In genomic region chr2:60717691-60718090, GRCh38 we compare ENCODE assay signal across 16 cellular contexts. TPM values are rescaled to one million over a fixed set of nuclear protein-coding genes. Genes with fewer than 3 reads are reported as not detected.
DNase-seq lines count a peak whose midpoint lies in the region; ATAC-seq, FAIRE-seq and TF ChIP-seq lines count a peak whose summit lies in the region.
"Had no signal": no experiment of that assay in that cellular context is flagged by ENCODE, and none has a peak within 500 bp of the region (broad histone marks: within the 10 kb centered on the region; RNA-seq: fewer than 3 reads in every experiment).

No MANE protein-coding gene starts in this region.

- no peak for TF ChIP-seq CTCF in bronchial epithelial cell (IDR thresholded peaks at IDR 0.05; ENCODE audit: insufficient read depth, low read length, severe bottlenecking)

- no peaks in the 10 kb centered on the region for H3K36me3 ChIP-seq in bronchial epithelial cell (ENCODE audit: control insufficient read depth, insufficient read depth, low read length)

- no peaks in the 10 kb centered on the region for H3K27me3 ChIP-seq in bronchial epithelial cell (ENCODE audit: control insufficient read depth, insufficient read depth, low read length)

- DNase-seq in SIG-M5 treated with dmso at 0.1 percent for 504 hours (lab: John Stamatoyannopoulos, UW; ENCODE audit: unreplicated experiment) (peak; percentile 88), SIG-M5 (lab: John Stamatoyannopoulos, UW) (no peak), bronchial epithelial cell (ENCODE audit: low read depth) (peak; percentile 97), medulla oblongata (ENCODE audit: extremely low spot score) (peak; percentile 74), NCI-H146 treated with DMSO at 0.1 percent for 48 hours (lab: John Stamatoyannopoulos, UW; ENCODE audit: unreplicated experiment) (no peak)
- DNase-seq: 8988T; activated CD4-positive, alpha-beta T cell treated with anti-CD3 and anti-CD28 coated beads, Interleukin-2, amount 10 ng/mL, durations not matched to agents 24 days and 14 days; activated naive CD4-positive, alpha-beta T cell treated with anti-CD3 and anti-CD28 coated beads, Interleukin-2, amount 50 U/mL, for 16 hours; CD4-positive, CD25-positive, alpha-beta regulatory T cell; DND-41; natural killer cell; NCI-H187 treated with DMSO at 0.1 percent for 48 hours; NCI-H69 had no signal

- no peak overlapping the region for H3K4me3 ChIP-seq in bronchial epithelial cell (ENCODE audit: low read depth, low read length)

- FAIRE-seq in bronchial epithelial cell (lab: Jason Lieb, UNC) = no peak

- ATAC-seq in HG02981 (IDR thresholded peaks at IDR 0.05; ENCODE audit: unreplicated experiment) = no peak
- no peak for ATAC-seq in GM19395 (IDR thresholded peaks at IDR 0.05; ENCODE audit: unreplicated experiment)
- ATAC-seq in GM21390 (IDR thresholded peaks at IDR 0.05; ENCODE audit: unreplicated experiment) = no peak
- ATAC-seq: natural killer cell had no signal

RNA-seq across cellular contexts. Expression of gene PAPOLG, which starts 38.4 kb away (rescaled TPM):
- 8.4 and 9.7 TPM in 2 replicates for total RNA-seq in bronchial epithelial cell

Comparison
In these comparisons a context has a peak if more than half of its experiments do, and no peak if none do; other contexts are left out.
1. DNase-seq: peak in SIG-M5 treated with dmso at 0.1 percent for 504 hours (single experiment), bronchial epithelial cell (single experiment) and medulla oblongata (single experiment); none in SIG-M5 (single experiment) and NCI-H146 treated with DMSO at 0.1 percent for 48 hours (single experiment).